1 cellular context compared by ENCODE assay signal in the genomic region with DNA sequence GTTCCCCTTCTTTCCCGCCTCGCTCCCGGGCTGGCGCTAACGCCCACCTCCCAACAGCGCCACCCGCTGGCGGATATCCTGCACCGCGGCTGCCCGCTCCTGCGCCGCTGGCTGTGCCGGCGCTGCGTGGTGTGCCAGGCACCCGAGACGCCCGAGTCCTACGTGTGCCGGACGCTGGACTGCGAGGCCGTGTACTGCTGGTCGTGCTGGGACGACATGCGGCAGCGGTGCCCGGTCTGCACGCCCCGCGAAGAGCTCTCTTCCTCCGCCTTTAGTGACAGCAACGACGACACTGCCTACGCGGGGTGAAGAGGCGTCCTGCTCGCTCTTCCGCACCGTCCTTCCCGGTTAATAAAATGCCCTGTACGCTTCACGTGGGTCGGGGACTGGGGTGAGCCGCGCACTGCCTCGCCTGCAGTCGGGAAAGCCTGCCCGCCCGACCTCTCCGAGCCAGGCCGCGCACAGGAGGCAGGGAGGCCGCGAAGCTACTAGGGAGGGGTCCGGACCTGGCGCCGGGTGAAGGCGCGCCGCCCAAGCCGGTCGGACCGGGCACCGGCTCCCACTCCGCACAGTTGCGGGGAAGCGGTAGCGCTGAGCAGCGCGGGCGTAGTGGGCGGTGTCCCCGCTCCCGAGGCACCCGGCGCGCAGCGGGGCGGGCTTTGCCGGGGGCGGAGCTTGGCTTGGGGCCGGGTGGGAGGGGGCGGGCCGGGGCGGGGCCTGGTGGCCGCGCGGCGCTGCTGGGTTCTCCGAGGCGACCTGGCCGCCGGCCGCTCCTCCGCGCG.
TF ChIP-seq lines count a peak whose summit lies in the region.

A gene with protein sequence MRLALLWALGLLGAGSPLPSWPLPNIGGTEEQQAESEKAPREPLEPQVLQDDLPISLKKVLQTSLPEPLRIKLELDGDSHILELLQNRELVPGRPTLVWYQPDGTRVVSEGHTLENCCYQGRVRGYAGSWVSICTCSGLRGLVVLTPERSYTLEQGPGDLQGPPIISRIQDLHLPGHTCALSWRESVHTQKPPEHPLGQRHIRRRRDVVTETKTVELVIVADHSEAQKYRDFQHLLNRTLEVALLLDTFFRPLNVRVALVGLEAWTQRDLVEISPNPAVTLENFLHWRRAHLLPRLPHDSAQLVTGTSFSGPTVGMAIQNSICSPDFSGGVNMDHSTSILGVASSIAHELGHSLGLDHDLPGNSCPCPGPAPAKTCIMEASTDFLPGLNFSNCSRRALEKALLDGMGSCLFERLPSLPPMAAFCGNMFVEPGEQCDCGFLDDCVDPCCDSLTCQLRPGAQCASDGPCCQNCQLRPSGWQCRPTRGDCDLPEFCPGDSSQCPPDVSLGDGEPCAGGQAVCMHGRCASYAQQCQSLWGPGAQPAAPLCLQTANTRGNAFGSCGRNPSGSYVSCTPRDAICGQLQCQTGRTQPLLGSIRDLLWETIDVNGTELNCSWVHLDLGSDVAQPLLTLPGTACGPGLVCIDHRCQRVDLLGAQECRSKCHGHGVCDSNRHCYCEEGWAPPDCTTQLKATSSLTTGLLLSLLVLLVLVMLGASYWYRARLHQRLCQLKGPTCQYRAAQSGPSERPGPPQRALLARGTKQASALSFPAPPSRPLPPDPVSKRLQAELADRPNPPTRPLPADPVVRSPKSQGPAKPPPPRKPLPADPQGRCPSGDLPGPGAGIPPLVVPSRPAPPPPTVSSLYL (plus strand): TSS at position 757 of the 782 bp plus-strand sequence. CDS start 71 bp downstream, outside the sequence.

TF ChIP-seq in HepG2, 621 proteins besides CTCF, POLR2A, EP300 and RAD21 (continued from another document and continues in another):
- no peak for TF ChIP-seq ZNF703 (CRISPR knock-in tag; IDR thresholded peaks at IDR 0.05; ENCODE audit: borderline replicate concordance)
- TF ChIP-seq, protein P1, sequence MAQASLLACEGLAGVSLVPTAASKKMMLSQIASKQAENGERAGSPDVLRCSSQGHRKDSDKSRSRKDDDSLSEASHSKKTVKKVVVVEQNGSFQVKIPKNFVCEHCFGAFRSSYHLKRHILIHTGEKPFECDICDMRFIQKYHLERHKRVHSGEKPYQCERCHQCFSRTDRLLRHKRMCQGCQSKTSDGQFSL (CRISPR knock-in tag; IDR thresholded peaks at IDR 0.05), result no peak
- TF ChIP-seq DNMT1 (CRISPR knock-in tag; IDR thresholded peaks at IDR 0.05), result peak; percentile 78
- TF ChIP-seq, protein P2, sequence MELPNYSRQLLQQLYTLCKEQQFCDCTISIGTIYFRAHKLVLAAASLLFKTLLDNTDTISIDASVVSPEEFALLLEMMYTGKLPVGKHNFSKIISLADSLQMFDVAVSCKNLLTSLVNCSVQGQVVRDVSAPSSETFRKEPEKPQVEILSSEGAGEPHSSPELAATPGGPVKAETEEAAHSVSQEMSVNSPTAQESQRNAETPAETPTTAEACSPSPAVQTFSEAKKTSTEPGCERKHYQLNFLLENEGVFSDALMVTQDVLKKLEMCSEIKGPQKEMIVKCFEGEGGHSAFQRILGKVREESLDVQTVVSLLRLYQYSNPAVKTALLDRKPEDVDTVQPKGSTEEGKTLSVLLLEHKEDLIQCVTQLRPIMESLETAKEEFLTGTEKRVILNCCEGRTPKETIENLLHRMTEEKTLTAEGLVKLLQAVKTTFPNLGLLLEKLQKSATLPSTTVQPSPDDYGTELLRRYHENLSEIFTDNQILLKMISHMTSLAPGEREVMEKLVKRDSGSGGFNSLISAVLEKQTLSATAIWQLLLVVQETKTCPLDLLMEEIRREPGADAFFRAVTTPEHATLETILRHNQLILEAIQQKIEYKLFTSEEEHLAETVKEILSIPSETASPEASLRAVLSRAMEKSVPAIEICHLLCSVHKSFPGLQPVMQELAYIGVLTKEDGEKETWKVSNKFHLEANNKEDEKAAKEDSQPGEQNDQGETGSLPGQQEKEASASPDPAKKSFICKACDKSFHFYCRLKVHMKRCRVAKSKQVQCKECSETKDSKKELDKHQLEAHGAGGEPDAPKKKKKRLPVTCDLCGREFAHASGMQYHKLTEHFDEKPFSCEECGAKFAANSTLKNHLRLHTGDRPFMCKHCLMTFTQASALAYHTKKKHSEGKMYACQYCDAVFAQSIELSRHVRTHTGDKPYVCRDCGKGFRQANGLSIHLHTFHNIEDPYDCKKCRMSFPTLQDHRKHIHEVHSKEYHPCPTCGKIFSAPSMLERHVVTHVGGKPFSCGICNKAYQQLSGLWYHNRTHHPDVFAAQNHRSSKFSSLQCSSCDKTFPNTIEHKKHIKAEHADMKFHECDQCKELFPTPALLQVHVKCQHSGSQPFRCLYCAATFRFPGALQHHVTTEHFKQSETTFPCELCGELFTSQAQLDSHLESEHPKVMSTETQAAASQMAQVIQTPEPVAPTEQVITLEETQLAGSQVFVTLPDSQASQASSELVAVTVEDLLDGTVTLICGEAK (IDR thresholded peaks at IDR 0.05), result no peak
- TF ChIP-seq, protein P2 (CRISPR knock-in tag; IDR thresholded peaks at IDR 0.05), result peak; percentile 60; the same call in 1 of the 2 replicates
- TF ChIP-seq ZNF616 (CRISPR knock-in tag; IDR thresholded peaks at IDR 0.05; ENCODE audit: low read depth), result no peak; the same call in none of the 2 replicates
- TF ChIP-seq HNRNPK (IDR thresholded peaks at IDR 0.05; ENCODE audit: low read depth, low read length, poor library complexity, severe bottlenecking), result peak; percentile 20
- no peak for TF ChIP-seq ATM (IDR thresholded peaks at IDR 0.05; ENCODE audit: borderline replicate concordance)
- no peak for TF ChIP-seq ZNF282 (IDR thresholded peaks at IDR 0.05; ENCODE audit: partially characterized antibody)
- no peak for TF ChIP-seq ZNF382 (CRISPR knock-in tag; IDR thresholded peaks at IDR 0.05; ENCODE audit: borderline replicate concordance)
- peak; percentile 81 for TF ChIP-seq CCDC6 (CRISPR knock-in tag; IDR thresholded peaks at IDR 0.05)
- TF ChIP-seq, protein P3, sequence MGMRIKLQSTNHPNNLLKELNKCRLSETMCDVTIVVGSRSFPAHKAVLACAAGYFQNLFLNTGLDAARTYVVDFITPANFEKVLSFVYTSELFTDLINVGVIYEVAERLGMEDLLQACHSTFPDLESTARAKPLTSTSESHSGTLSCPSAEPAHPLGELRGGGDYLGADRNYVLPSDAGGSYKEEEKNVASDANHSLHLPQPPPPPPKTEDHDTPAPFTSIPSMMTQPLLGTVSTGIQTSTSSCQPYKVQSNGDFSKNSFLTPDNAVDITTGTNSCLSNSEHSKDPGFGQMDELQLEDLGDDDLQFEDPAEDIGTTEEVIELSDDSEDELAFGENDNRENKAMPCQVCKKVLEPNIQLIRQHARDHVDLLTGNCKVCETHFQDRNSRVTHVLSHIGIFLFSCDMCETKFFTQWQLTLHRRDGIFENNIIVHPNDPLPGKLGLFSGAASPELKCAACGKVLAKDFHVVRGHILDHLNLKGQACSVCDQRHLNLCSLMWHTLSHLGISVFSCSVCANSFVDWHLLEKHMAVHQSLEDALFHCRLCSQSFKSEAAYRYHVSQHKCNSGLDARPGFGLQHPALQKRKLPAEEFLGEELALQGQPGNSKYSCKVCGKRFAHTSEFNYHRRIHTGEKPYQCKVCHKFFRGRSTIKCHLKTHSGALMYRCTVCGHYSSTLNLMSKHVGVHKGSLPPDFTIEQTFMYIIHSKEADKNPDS (CRISPR knock-in tag; IDR thresholded peaks at IDR 0.05), result no peak
- peak; percentile 54 for TF ChIP-seq RBM39 (IDR thresholded peaks at IDR 0.05; ENCODE audit: low read depth, low read length, poor library complexity, severe bottlenecking)
- no peak for TF ChIP-seq BRCA1 (CRISPR knock-in tag; IDR thresholded peaks at IDR 0.05)
- TF ChIP-seq, protein P4, sequence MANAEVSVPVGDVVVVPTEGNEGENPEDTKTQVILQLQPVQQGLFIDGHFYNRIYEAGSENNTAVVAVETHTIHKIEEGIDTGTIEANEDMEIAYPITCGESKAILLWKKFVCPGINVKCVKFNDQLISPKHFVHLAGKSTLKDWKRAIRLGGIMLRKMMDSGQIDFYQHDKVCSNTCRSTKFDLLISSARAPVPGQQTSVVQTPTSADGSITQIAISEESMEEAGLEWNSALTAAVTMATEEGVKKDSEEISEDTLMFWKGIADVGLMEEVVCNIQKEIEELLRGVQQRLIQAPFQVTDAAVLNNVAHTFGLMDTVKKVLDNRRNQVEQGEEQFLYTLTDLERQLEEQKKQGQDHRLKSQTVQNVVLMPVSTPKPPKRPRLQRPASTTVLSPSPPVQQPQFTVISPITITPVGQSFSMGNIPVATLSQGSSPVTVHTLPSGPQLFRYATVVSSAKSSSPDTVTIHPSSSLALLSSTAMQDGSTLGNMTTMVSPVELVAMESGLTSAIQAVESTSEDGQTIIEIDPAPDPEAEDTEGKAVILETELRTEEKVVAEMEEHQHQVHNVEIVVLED (CRISPR knock-in tag; IDR thresholded peaks at IDR 0.05; ENCODE audit: borderline replicate concordance), result peak; percentile 62
- TF ChIP-seq, protein P5, sequence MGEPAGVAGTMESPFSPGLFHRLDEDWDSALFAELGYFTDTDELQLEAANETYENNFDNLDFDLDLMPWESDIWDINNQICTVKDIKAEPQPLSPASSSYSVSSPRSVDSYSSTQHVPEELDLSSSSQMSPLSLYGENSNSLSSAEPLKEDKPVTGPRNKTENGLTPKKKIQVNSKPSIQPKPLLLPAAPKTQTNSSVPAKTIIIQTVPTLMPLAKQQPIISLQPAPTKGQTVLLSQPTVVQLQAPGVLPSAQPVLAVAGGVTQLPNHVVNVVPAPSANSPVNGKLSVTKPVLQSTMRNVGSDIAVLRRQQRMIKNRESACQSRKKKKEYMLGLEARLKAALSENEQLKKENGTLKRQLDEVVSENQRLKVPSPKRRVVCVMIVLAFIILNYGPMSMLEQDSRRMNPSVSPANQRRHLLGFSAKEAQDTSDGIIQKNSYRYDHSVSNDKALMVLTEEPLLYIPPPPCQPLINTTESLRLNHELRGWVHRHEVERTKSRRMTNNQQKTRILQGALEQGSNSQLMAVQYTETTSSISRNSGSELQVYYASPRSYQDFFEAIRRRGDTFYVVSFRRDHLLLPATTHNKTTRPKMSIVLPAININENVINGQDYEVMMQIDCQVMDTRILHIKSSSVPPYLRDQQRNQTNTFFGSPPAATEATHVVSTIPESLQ (CRISPR knock-in tag; conservative IDR thresholded peaks at IDR 0.05), result no peak
- no peak for TF ChIP-seq SCMH1 (CRISPR knock-in tag; IDR thresholded peaks at IDR 0.05; ENCODE audit: borderline replicate concordance)
- TF ChIP-seq, protein P6, sequence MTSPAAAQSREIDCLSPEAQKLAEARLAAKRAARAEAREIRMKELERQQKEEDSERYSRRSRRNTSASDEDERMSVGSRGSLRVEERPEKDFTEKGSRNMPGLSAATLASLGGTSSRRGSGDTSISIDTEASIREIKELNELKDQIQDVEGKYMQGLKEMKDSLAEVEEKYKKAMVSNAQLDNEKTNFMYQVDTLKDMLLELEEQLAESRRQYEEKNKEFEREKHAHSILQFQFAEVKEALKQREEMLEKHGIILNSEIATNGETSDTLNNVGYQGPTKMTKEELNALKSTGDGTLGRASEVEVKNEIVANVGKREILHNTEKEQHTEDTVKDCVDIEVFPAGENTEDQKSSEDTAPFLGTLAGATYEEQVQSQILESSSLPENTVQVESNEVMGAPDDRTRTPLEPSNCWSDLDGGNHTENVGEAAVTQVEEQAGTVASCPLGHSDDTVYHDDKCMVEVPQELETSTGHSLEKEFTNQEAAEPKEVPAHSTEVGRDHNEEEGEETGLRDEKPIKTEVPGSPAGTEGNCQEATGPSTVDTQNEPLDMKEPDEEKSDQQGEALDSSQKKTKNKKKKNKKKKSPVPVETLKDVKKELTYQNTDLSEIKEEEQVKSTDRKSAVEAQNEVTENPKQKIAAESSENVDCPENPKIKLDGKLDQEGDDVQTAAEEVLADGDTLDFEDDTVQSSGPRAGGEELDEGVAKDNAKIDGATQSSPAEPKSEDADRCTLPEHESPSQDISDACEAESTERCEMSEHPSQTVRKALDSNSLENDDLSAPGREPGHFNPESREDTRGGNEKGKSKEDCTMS (CRISPR knock-in tag; conservative IDR thresholded peaks at IDR 0.05), result no peak
- TF ChIP-seq ZNF143 (CRISPR knock-in tag; IDR thresholded peaks at IDR 0.05), result no peak; the same call in 1 of the 2 replicates
- TF ChIP-seq DR1 (CRISPR knock-in tag; IDR thresholded peaks at IDR 0.05), result peak; percentile 63
- TF ChIP-seq, protein P7, sequence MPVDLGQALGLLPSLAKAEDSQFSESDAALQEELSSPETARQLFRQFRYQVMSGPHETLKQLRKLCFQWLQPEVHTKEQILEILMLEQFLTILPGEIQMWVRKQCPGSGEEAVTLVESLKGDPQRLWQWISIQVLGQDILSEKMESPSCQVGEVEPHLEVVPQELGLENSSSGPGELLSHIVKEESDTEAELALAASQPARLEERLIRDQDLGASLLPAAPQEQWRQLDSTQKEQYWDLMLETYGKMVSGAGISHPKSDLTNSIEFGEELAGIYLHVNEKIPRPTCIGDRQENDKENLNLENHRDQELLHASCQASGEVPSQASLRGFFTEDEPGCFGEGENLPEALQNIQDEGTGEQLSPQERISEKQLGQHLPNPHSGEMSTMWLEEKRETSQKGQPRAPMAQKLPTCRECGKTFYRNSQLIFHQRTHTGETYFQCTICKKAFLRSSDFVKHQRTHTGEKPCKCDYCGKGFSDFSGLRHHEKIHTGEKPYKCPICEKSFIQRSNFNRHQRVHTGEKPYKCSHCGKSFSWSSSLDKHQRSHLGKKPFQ (CRISPR knock-in tag; IDR thresholded peaks at IDR 0.05; ENCODE audit: insufficient replicate concordance), result peak; percentile 92
- TF ChIP-seq FOXK2 (IDR thresholded peaks at IDR 0.05), result no peak
- TF ChIP-seq THYN1 (CRISPR knock-in tag; IDR thresholded peaks at IDR 0.05; ENCODE audit: borderline replicate concordance, low read depth), result no peak
- no peak for TF ChIP-seq RARG (CRISPR knock-in tag; IDR thresholded peaks at IDR 0.05; ENCODE audit: low read depth)
